15 cellular contexts compared by ENCODE assay signal in genomic region chr20:35737865-35738333, GRCh38. TPM values are rescaled to one million over a fixed set of nuclear protein-coding genes. Genes with fewer than 3 reads are reported as not detected.
A peak's percentile ranks its signal among the peaks of the same experiment; 100 is the strongest.
DNase-seq lines count a peak whose midpoint lies in the region; ATAC-seq and TF ChIP-seq lines count a peak whose summit lies in the region.
"Had no signal": no experiment of that assay in that cellular context is flagged by ENCODE, and none has a peak within 500 bp of the region (broad histone marks: within the 10 kb centered on the region; RNA-seq: fewer than 3 reads in every experiment).

No MANE protein-coding gene starts in this region.

- no peak overlapping the region for H3K27ac ChIP-seq in mesenchymal stem cell (ENCODE audit: low read length, poor library complexity, severe bottlenecking)
- no peak overlapping the region for H3K27ac ChIP-seq in left lung
- H3K27ac ChIP-seq: SJSA1 had no signal

- H3K9ac ChIP-seq in mesenchymal stem cell (ENCODE audit: low read length) = peak overlapping the region; percentile 100

- H3K9me3 Mint-ChIP-seq in stimulated activated naive CD8-positive, alpha-beta T cell treated with anti-CD3 and anti-CD28 coated beads, Interleukin-15, Interleukin-2, amounts not matched to agents 100 ng/mL and 50 ng/mL, for 24 hours = no peaks in the 10 kb centered on the region
- H3K9me3 Mint-ChIP-seq in activated CD8-positive, alpha-beta T cell treated with anti-CD3 and anti-CD28 coated beads, Interleukin-2, amount 10 ng/mL, durations not matched to agents 7 days and 5 days (ENCODE audit: insufficient read depth) = no peaks in the 10 kb centered on the region

- H2BK15ac ChIP-seq in mesenchymal stem cell (ENCODE audit: low read depth, poor library complexity, severe bottlenecking) = no peak overlapping the region

- H3K36me3 ChIP-seq in mesenchymal stem cell (ENCODE audit: control insufficient read depth in 1 of 2, insufficient read depth in 2 of 2, low read depth in 1 of 2, low read length in 2 of 2) = peaks cover 26 to 76% of the 10 kb centered on the region in 2 experiments
- H3K36me3 ChIP-seq in left lung = peaks cover 4 to 78% of the 10 kb centered on the region in 2 donors

- peaks cover 80% of the 10 kb centered on the region for H3K36me3 Mint-ChIP-seq in stimulated activated naive CD8-positive, alpha-beta T cell treated with anti-CD3 and anti-CD28 coated beads, Interleukin-15, Interleukin-2, amounts not matched to agents 100 ng/mL and 50 ng/mL, for 24 hours (ENCODE audit: low read depth)
- peaks cover 72% of the 10 kb centered on the region for H3K36me3 Mint-ChIP-seq in activated CD8-positive, alpha-beta T cell treated with anti-CD3 and anti-CD28 coated beads, Interleukin-2, amount 10 ng/mL, durations not matched to agents 7 days and 5 days (ENCODE audit: low read depth)

- H3K27ac Mint-ChIP-seq in stimulated activated naive CD8-positive, alpha-beta T cell treated with anti-CD3 and anti-CD28 coated beads, Interleukin-15, Interleukin-2, amounts not matched to agents 100 ng/mL and 50 ng/mL, for 24 hours = peak overlapping the region; percentile 86
- peak overlapping the region; percentile 73 for H3K27ac Mint-ChIP-seq in activated CD8-positive, alpha-beta T cell treated with anti-CD3 and anti-CD28 coated beads, Interleukin-2, amount 10 ng/mL, durations not matched to agents 7 days and 5 days

- H3K4ac ChIP-seq in mesenchymal stem cell (ENCODE audit: low read depth in 1 of 2, low read length in 2 of 2) = no peak overlapping the region

- no peak overlapping the region for H2AFZ ChIP-seq in mesenchymal stem cell (ENCODE audit: low read depth, low read length)

- H2BK120ac ChIP-seq in mesenchymal stem cell (ENCODE audit: low read depth, low read length) = no peak overlapping the region

- POLR2A ChIA-PET in activated CD8-positive, alpha-beta T cell treated with anti-CD3 and anti-CD28 coated beads, Interleukin-2, amount 10 ng/mL, durations not matched to agents 7 days and 5 days (lab: Charles Lee) = interaction anchor here (1.0 to 8.4 kb wide), 3 partner anchors 9 to 216 kb away, joined by 3 to 401 read pairs (median 4); partner anchors contain the start of genes PHF20 and SCAND1

- H2AK5ac ChIP-seq in mesenchymal stem cell (ENCODE audit: low read length, severe bottlenecking) = no peak overlapping the region

- no peak overlapping the region for H3K23ac ChIP-seq in mesenchymal stem cell (ENCODE audit: low read length in 2 of 2)

- CTCF ChIA-PET in activated CD8-positive, alpha-beta T cell treated with anti-CD3 and anti-CD28 coated beads, Interleukin-2, amount 10 ng/mL, durations not matched to agents 7 days and 5 days (lab: Charles Lee) = no interaction called here

- H4K8ac ChIP-seq in mesenchymal stem cell (ENCODE audit: low read length) = no peak overlapping the region

- H4K91ac ChIP-seq in mesenchymal stem cell (ENCODE audit: low read length) = no peak overlapping the region

- H3K4me3 Mint-ChIP-seq in stimulated activated naive CD8-positive, alpha-beta T cell treated with anti-CD3 and anti-CD28 coated beads, Interleukin-15, Interleukin-2, amounts not matched to agents 100 ng/mL and 50 ng/mL, for 24 hours = peak overlapping the region; percentile 83
- H3K4me3 Mint-ChIP-seq in activated CD8-positive, alpha-beta T cell treated with anti-CD3 and anti-CD28 coated beads, Interleukin-2, amount 10 ng/mL, durations not matched to agents 7 days and 5 days = peak overlapping the region; percentile 45

- ATAC-seq in stimulated activated naive CD8-positive, alpha-beta T cell treated with anti-CD3 and anti-CD28 coated beads, Interleukin-15, Interleukin-2, amounts not matched to agents 100 U/mL and 50 U/mL, for 24 hours = no peak
- ATAC-seq in activated CD8-positive, alpha-beta T cell treated with anti-CD3 and anti-CD28 coated beads, Interleukin-2, amount 10 ng/mL, durations not matched to agents 7 days and 5 days = no peak
- no peak for ATAC-seq in left lung
- no peak for ATAC-seq in HG02759 (IDR thresholded peaks at IDR 0.05; ENCODE audit: unreplicated experiment)
- ATAC-seq in HG03025 (IDR thresholded peaks at IDR 0.05; ENCODE audit: low FRiP score, unreplicated experiment) = no peak
- ATAC-seq: gastroesophageal sphincter, left colon had no signal

- H3K79me1 ChIP-seq in mesenchymal stem cell (replicated peaks; ENCODE audit: low read length, poor library complexity, severe bottlenecking) = no peaks in the 10 kb centered on the region

- no peak overlapping the region for H3K18ac ChIP-seq in mesenchymal stem cell (ENCODE audit: low read depth in 1 of 2, low read length in 2 of 2)

- H3K14ac ChIP-seq in mesenchymal stem cell (ENCODE audit: low read length in 2 of 2) = no peak overlapping the region

- no peaks in the 10 kb centered on the region for H3K9me3 ChIP-seq in mesenchymal stem cell (ENCODE audit: control insufficient read depth, low read length)
- no peaks in the 10 kb centered on the region for H3K9me3 ChIP-seq in left lung
- H3K9me3 ChIP-seq: gastroesophageal sphincter, SJSA1 had no signal

- H3K4me3 ChIP-seq in mesenchymal stem cell (ENCODE audit: insufficient read depth in 1 of 2, low read depth in 1 of 2, low read length in 2 of 2) (peak overlapping the region in 1 of 2 experiments; percentile 86), left lung (no peak overlapping the region)
- H3K4me3 ChIP-seq: SJSA1 had no signal

- no peak overlapping the region for H2BK12ac ChIP-seq in mesenchymal stem cell (ENCODE audit: low read length in 2 of 2)

- WGBS in mesenchymal stem cell = 95% methylated on average over 13 of the region's 15 CpGs

- H3K27me3 ChIP-seq in mesenchymal stem cell (ENCODE audit: control insufficient read depth in 1 of 2, insufficient read depth in 1 of 2, low read length in 2 of 2) (no peaks in the 10 kb centered on the region), left lung (no peaks in the 10 kb centered on the region)
- H3K27me3 ChIP-seq: gastroesophageal sphincter, SJSA1 had no signal

- H3K4me1 Mint-ChIP-seq in stimulated activated naive CD8-positive, alpha-beta T cell treated with anti-CD3 and anti-CD28 coated beads, Interleukin-15, Interleukin-2, amounts not matched to agents 100 ng/mL and 50 ng/mL, for 24 hours (ENCODE audit: low read depth) = peaks cover 80% of the 10 kb centered on the region
- H3K4me1 Mint-ChIP-seq in activated CD8-positive, alpha-beta T cell treated with anti-CD3 and anti-CD28 coated beads, Interleukin-2, amount 10 ng/mL, durations not matched to agents 7 days and 5 days (ENCODE audit: low read depth) = peaks cover 53% of the 10 kb centered on the region

- intact Hi-C loops in left lung (cut with DNase I) = no loop called here

- H3K4me1 ChIP-seq in mesenchymal stem cell (ENCODE audit: control insufficient read depth, insufficient read depth, low read depth, low read length) (peaks cover 8% of the 10 kb centered on the region), left lung (peaks cover 49 to 75% of the 10 kb centered on the region in 2 donors)

- H3K27me3 Mint-ChIP-seq in stimulated activated naive CD8-positive, alpha-beta T cell treated with anti-CD3 and anti-CD28 coated beads, Interleukin-15, Interleukin-2, amounts not matched to agents 100 ng/mL and 50 ng/mL, for 24 hours = no peaks in the 10 kb centered on the region
- no peaks in the 10 kb centered on the region for H3K27me3 Mint-ChIP-seq in activated CD8-positive, alpha-beta T cell treated with anti-CD3 and anti-CD28 coated beads, Interleukin-2, amount 10 ng/mL, durations not matched to agents 7 days and 5 days (ENCODE audit: low read depth)

- no peak for TF ChIP-seq CTCF in left lung (IDR thresholded peaks at IDR 0.05)

- H2BK5ac ChIP-seq in mesenchymal stem cell (ENCODE audit: low read depth, low read length, poor library complexity, severe bottlenecking) = no peak overlapping the region

- DNase-seq in stimulated activated naive CD8-positive, alpha-beta T cell treated with anti-CD3 and anti-CD28 coated beads, Interleukin-15, Interleukin-2, amounts not matched to agents 100 U/mL and 50 U/mL, for 24 hours = no peak
- no peak for DNase-seq in activated CD8-positive, alpha-beta T cell treated with anti-CD3 and anti-CD28 coated beads, Interleukin-2, amount 10 ng/mL, durations not matched to agents 7 days and 5 days
- DNase-seq in mesenchymal stem cell = no peak
- no peak for DNase-seq in left lung
- DNase-seq in superior temporal gyrus (ENCODE audit: extremely low spot score) = no peak
- DNase-seq: activated CD4-positive, alpha-beta T cell treated with anti-CD3 and anti-CD28 coated beads for 1 hour; amygdala; C1 segment of cervical spinal cord; left colon; NCI-H1417 treated with DMSO at 0.1 percent for 48 hours had no signal

- no peak overlapping the region for H3K4me2 ChIP-seq in mesenchymal stem cell (ENCODE audit: low read length, poor library complexity, severe bottlenecking)

RNA-seq across cellular contexts. Expression of gene RBM39, which starts 4.2 kb away (rescaled TPM):
- 100 to 1,000 TPM; 333 to 358 TPM for total RNA-seq in activated CD8-positive, alpha-beta T cell treated with anti-CD3 and anti-CD28 coated beads, Interleukin-2, amount 10 ng/mL, durations not matched to agents 7 days and 5 days
- 142 TPM for polyA plus RNA-seq in mesenchymal stem cell (2013, experiment 1 of 2)
- polyA plus RNA-seq in mesenchymal stem cell (2013, experiment 2 of 2) = 138 TPM
- 100 to 1,000 TPM; 242 to 270 TPM for total RNA-seq in left lung

RNA-seq across cellular contexts. Expression of gene PHF20, which starts 33.9 kb away (rescaled TPM):
- total RNA-seq in activated CD8-positive, alpha-beta T cell treated with anti-CD3 and anti-CD28 coated beads, Interleukin-2, amount 10 ng/mL, durations not matched to agents 7 days and 5 days = 10 to 100 TPM; 53.6 to 61.5 TPM
- polyA plus RNA-seq in mesenchymal stem cell (2013, experiment 1 of 2) = 24.7 TPM
- polyA plus RNA-seq in mesenchymal stem cell (2013, experiment 2 of 2) = 24.0 TPM
- total RNA-seq in left lung = 10 to 100 TPM; 31.1 to 41.2 TPM

RNA-seq across cellular contexts. Expression of gene ROMO1, which starts 38.7 kb away (rescaled TPM):
- total RNA-seq in activated CD8-positive, alpha-beta T cell treated with anti-CD3 and anti-CD28 coated beads, Interleukin-2, amount 10 ng/mL, durations not matched to agents 7 days and 5 days = 100 to 1,000 TPM; 134 to 143 TPM
- polyA plus RNA-seq in mesenchymal stem cell (2013, experiment 1 of 2) = 553 TPM
- 561 TPM for polyA plus RNA-seq in mesenchymal stem cell (2013, experiment 2 of 2)
- total RNA-seq in left lung = 100 to 1,000 TPM; 107 to 126 TPM

RNA-seq across cellular contexts. Expression of gene NFS1, which starts 38.7 kb away (rescaled TPM):
- 10 to 100 TPM; 32.7 to 34.7 TPM for total RNA-seq in activated CD8-positive, alpha-beta T cell treated with anti-CD3 and anti-CD28 coated beads, Interleukin-2, amount 10 ng/mL, durations not matched to agents 7 days and 5 days
- polyA plus RNA-seq in mesenchymal stem cell (2013, experiment 1 of 2) = 12.7 TPM
- 13.6 TPM for polyA plus RNA-seq in mesenchymal stem cell (2013, experiment 2 of 2)
- total RNA-seq in left lung = 10 to 100 TPM; 25.5 to 32.5 TPM
